5 cellular contexts compared by ENCODE assay signal in the genomic region with DNA sequence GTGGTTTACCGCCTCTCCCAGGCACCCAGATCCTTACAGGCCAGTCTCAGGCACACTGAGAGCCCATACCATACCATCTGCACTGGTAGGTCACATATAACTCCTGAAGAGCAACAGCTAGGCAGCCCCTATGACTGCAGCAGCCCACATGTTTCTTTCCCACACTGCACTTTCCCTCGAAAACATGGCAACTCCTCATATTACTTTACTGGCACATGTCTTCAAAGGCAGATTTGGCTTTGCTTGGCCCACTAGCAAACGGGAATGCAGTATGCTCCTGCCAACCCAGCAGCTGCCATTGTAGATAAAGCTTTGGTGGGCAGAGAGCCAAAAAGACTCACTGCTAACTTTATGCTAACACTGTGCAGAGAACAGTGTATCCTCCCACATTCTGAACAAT. TPM values are rescaled to one million over a fixed set of nuclear protein-coding genes. Genes with fewer than 3 reads are reported as not detected.
"Had no signal": no experiment of that assay in that cellular context is flagged by ENCODE, and none has a peak within 500 bp of the region (broad histone marks: within the 10 kb centered on the region; RNA-seq: fewer than 3 reads in every experiment).

No MANE protein-coding gene starts in this region.

RNA-seq across cellular contexts. Expression of gene BPY2C, which starts 56.3 kb away (rescaled TPM):
- total RNA-seq: HepG2, HT-29, HT1080, IMR-90, K562 had no signal
